In the genomic region with DNA sequence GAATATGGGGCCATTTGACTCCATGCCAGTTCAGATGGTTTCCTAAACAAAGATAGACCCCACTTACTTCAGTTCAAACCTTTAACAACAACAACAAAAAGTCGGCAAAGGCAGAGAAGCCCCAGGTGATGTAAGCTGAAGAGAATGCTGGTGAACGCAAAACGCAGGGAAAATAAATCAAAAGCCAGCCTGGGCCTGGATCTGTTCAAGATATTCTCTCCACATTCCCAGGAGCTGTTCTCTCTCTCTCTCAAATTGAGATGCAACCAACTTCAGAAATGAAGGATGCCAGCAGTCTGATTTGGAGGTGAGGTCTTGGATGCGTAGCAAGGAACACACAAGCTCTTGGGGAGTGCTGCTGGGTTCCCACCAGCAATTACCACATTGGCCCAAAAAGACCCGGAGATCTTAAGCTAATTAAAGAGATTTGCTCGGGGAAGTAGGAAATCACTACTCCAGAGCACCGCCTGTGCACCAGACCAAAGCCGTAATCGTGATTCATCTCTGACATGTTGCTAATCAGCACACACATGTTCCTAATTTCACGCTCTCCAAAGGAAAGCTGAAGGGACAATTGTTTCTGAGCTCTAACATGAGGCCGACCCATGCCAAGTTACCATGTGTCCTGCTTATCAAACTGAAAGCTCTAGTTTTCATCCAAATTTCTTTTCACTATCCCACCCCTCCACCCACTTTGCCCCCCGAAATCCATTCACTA, we compare ENCODE assay signal across 10 cellular contexts. TPM values are rescaled to one million over a fixed set of nuclear protein-coding genes. Genes with fewer than 3 reads are reported as not detected.
DNase-seq lines count a peak whose midpoint lies in the region; ATAC-seq and TF ChIP-seq lines count a peak whose summit lies in the region.
"Had no signal": no experiment of that assay in that cellular context is flagged by ENCODE, and none has a peak within 500 bp of the region (broad histone marks: within the 10 kb centered on the region; RNA-seq: fewer than 3 reads in every experiment).

No MANE protein-coding gene starts in this region.

- POLR2A ChIA-PET in WTC11 (lab: Charles Lee) (interaction anchor here (1.1 to 2.0 kb wide), 2 partner anchors 9 to 37 kb away, joined by 4 to 6 read pairs; a partner anchor contains a TSS), HEK293T (lab: Yijun Ruan, JAX) (no interaction called here)

- intact Hi-C loops in Right ventricle myocardium superior (cut with DNase I), result no loop called here

- CTCF ChIA-PET in WTC11 (lab: Charles Lee) (interaction anchor here (0.7 to 6.0 kb wide), 5 partner anchors 13 to 42 kb away, joined by 3 to 35 read pairs (median 3); no protein-coding TSS in a partner anchor), HEK293T (lab: Yijun Ruan, JAX) (no interaction called here)

- H3K4me3 Mint-ChIP-seq in WTC11, result peak overlapping the region; percentile 12
- H3K4me3 Mint-ChIP-seq in chondrocyte (ENCODE audit: unreplicated experiment), result no peak overlapping the region
- H3K4me3 Mint-ChIP-seq: activated B cell treated with CpG ODN at 0.5 μM for 24 hours had no signal

- peaks cover 12% of the 10 kb centered on the region for H3K36me3 Mint-ChIP-seq in WTC11
- no peaks in the 10 kb centered on the region for H3K36me3 Mint-ChIP-seq in chondrocyte (ENCODE audit: low read depth)

- H3K27me3 Mint-ChIP-seq in WTC11 (ENCODE audit: low read depth) (peaks cover 32% of the 10 kb centered on the region), chondrocyte (ENCODE audit: low read depth) (peaks cover 4% of the 10 kb centered on the region)

- H3K9me3 Mint-ChIP-seq in WTC11 (no peaks in the 10 kb centered on the region), chondrocyte (ENCODE audit: low read depth) (no peaks in the 10 kb centered on the region)
- H3K9me3 Mint-ChIP-seq: activated B cell treated with CpG ODN at 0.5 μM for 24 hours had no signal

- H3K27ac Mint-ChIP-seq in WTC11, result peak overlapping the region; percentile 100
- no peak overlapping the region for H3K27ac Mint-ChIP-seq in chondrocyte (ENCODE audit: unreplicated experiment)
- H3K27ac Mint-ChIP-seq: activated B cell treated with CpG ODN at 0.5 μM for 24 hours had no signal

- H3K4me1 Mint-ChIP-seq in WTC11 (peaks cover 92% of the 10 kb centered on the region), chondrocyte (ENCODE audit: low read depth) (peaks cover 17% of the 10 kb centered on the region)
- H3K4me1 Mint-ChIP-seq: activated B cell treated with CpG ODN at 0.5 μM for 24 hours had no signal

- TF ChIP-seq CTCF in WTC11 (IDR thresholded peaks at IDR 0.05) (no peak), chondrocyte (IDR thresholded peaks at IDR 0.05) (no peak)

- DNase-seq in Ammon's horn (ENCODE audit: low spot score) (peak; percentile 17), WTC11 (ENCODE audit: low spot score) (no peak), Right ventricle myocardium superior (no peak), retina (peak; percentile 49), HEK293T (ENCODE audit: extremely low spot score) (no peak), A172 (ENCODE audit: low spot score) (no peak), chondrocyte (ENCODE audit: low spot score) (no peak)
- DNase-seq: activated B cell treated with CpG ODN at 0.5 μM for 24 hours, IMR-90 had no signal

- ATAC-seq in WTC11, result no peak
- peak; percentile 75 for ATAC-seq in Right ventricle myocardium superior (ENCODE audit: poor library complexity)
- no peak for ATAC-seq in HG03460 (IDR thresholded peaks at IDR 0.05; ENCODE audit: unreplicated experiment)

TF ChIP-seq in WTC11, 78 proteins besides CTCF, POLR2A, EP300 and RAD21:
- TF ChIP-seq CREM (CRISPR knock-in tag; IDR thresholded peaks at IDR 0.05), result no peak
- TF ChIP-seq, protein P1, sequence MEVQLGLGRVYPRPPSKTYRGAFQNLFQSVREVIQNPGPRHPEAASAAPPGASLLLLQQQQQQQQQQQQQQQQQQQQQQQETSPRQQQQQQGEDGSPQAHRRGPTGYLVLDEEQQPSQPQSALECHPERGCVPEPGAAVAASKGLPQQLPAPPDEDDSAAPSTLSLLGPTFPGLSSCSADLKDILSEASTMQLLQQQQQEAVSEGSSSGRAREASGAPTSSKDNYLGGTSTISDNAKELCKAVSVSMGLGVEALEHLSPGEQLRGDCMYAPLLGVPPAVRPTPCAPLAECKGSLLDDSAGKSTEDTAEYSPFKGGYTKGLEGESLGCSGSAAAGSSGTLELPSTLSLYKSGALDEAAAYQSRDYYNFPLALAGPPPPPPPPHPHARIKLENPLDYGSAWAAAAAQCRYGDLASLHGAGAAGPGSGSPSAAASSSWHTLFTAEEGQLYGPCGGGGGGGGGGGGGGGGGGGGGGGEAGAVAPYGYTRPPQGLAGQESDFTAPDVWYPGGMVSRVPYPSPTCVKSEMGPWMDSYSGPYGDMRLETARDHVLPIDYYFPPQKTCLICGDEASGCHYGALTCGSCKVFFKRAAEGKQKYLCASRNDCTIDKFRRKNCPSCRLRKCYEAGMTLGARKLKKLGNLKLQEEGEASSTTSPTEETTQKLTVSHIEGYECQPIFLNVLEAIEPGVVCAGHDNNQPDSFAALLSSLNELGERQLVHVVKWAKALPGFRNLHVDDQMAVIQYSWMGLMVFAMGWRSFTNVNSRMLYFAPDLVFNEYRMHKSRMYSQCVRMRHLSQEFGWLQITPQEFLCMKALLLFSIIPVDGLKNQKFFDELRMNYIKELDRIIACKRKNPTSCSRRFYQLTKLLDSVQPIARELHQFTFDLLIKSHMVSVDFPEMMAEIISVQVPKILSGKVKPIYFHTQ (CRISPR knock-in tag; IDR thresholded peaks at IDR 0.05), result 0 out of 2 replicates have a peak, but pooled peaks have one; percentile 46
TF ChIP-seq in WTC11: peak in this region for 1.

TF ChIP-seq in HEK293T, 16 proteins besides CTCF, POLR2A, EP300 and RAD21:
- TF ChIP-seq NFRKB (IDR thresholded peaks at IDR 0.05), result no peak
- TF ChIP-seq ARNT (IDR thresholded peaks at IDR 0.05), result no peak
- no peak for TF ChIP-seq L3MBTL2 (conservative IDR thresholded peaks at IDR 0.05)
- TF ChIP-seq SP1 (IDR thresholded peaks at IDR 0.05), result no peak
- TF ChIP-seq TARDBP (IDR thresholded peaks at IDR 0.05), result no peak
- TF ChIP-seq CTBP1 (IDR thresholded peaks at IDR 0.05; ENCODE audit: borderline replicate concordance), result no peak
- TF ChIP-seq FOXA1 (IDR thresholded peaks at IDR 0.05), result no peak
- TF ChIP-seq FOXK2 (IDR thresholded peaks at IDR 0.05), result no peak
- TF ChIP-seq, protein P2, sequence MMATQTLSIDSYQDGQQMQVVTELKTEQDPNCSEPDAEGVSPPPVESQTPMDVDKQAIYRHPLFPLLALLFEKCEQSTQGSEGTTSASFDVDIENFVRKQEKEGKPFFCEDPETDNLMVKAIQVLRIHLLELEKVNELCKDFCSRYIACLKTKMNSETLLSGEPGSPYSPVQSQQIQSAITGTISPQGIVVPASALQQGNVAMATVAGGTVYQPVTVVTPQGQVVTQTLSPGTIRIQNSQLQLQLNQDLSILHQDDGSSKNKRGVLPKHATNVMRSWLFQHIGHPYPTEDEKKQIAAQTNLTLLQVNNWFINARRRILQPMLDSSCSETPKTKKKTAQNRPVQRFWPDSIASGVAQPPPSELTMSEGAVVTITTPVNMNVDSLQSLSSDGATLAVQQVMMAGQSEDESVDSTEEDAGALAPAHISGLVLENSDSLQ (IDR thresholded peaks at IDR 0.05), result no peak
- TF ChIP-seq FOXM1 (IDR thresholded peaks at IDR 0.05; ENCODE audit: borderline replicate concordance), result no peak
- no peak for TF ChIP-seq HDGF (IDR thresholded peaks at IDR 0.05; ENCODE audit: borderline replicate concordance)
- no peak for TF ChIP-seq BHLHE40 (IDR thresholded peaks at IDR 0.05; ENCODE audit: borderline replicate concordance)
TF ChIP-seq in HEK293T: peak in this region for 0.

RNA-seq across cellular contexts. Expression of a gene that starts 37.1 kb away (rescaled TPM):
- total RNA-seq in WTC11 (2021) (59.1 to 72.9 TPM (median 66.0 TPM) in 3 replicates), Right ventricle myocardium superior (5.0 TPM), chondrocyte (5.1 to 6.3 TPM (median 6.1 TPM) in 3 replicates)
- total RNA-seq in A172 (2014; rRNA removed; shearing (Covaris generic)), result 1.5 TPM in 2 replicates
- total RNA-seq: activated B cell treated with CpG ODN at 0.5 μM for 24 hours had no signal

Comparison
In these comparisons a context has a peak if more than half of its experiments do, and no peak if none do; other contexts are left out.
1. DNase-seq: peak in Ammon's horn (single experiment) and retina (single experiment); none in WTC11 (single experiment), Right ventricle myocardium superior (single experiment), HEK293T (single experiment), A172 (single experiment) and chondrocyte (single experiment).